In the genomic region with DNA sequence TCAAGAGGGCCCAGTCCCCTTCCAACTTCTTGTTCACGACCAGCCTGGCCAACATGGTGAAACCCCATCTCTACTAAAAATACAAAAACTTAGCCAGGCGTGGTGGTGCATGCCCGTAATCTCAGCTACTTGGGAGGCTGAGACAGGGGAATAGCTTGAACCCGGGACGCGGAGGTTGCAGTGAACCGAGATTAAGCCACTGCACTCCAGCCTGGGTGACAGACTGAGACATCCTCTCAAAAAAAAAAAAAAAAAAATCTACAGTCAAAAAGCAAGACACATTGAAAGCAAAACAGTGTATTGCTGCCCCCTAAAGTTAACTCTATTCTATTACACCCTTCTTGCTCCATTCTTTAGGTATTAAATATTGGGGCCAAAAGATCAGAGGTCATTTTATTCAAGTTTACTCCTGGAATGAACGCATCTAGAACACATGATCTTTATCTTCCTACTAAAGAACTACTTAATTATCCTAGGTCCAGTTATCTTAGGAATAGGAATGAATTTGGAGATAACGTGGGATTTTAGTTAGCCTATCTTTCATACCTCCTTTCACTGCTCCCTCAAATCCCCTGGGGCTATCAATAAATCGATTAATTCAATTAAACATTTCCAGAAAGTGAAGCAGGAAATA, we compare ENCODE assay signal across 1 cellular context.
TF ChIP-seq lines count a peak whose summit lies in the region.

No MANE protein-coding gene starts in this region.

TF ChIP-seq in HepG2, 621 proteins besides CTCF, POLR2A, EP300 and RAD21 (continued from another document):
- no peak for TF ChIP-seq REPIN1 (CRISPR knock-in tag; IDR thresholded peaks at IDR 0.05; ENCODE audit: borderline replicate concordance, low read depth)
- no peak for TF ChIP-seq ZFP90 (CRISPR knock-in tag; IDR thresholded peaks at IDR 0.05; ENCODE audit: borderline replicate concordance)
- no peak for TF ChIP-seq RFXAP (CRISPR knock-in tag; IDR thresholded peaks at IDR 0.05; ENCODE audit: borderline replicate concordance)
- no peak for TF ChIP-seq FOXP1 (IDR thresholded peaks at IDR 0.05)
- no peak for TF ChIP-seq FOXP1 (CRISPR knock-in tag; IDR thresholded peaks at IDR 0.05)
- no peak for TF ChIP-seq SRF (IDR thresholded peaks at IDR 0.05; ENCODE audit: low read depth, low read length)
- peak; percentile 95 for TF ChIP-seq ZNF362 (CRISPR knock-in tag; IDR thresholded peaks at IDR 0.05; ENCODE audit: borderline replicate concordance)
- TF ChIP-seq ZNF235 (CRISPR knock-in tag; IDR thresholded peaks at IDR 0.05; ENCODE audit: borderline replicate concordance): no peak
- no peak for TF ChIP-seq ZNF777 (CRISPR knock-in tag; IDR thresholded peaks at IDR 0.05)
- TF ChIP-seq ZNF546 (CRISPR knock-in tag; conservative IDR thresholded peaks at IDR 0.05): no peak
- peak; percentile 46; the same call in 1 of the 2 replicates for TF ChIP-seq KAT2B (IDR thresholded peaks at IDR 0.05; ENCODE audit: borderline replicate concordance, low read depth, low read length)
- TF ChIP-seq THYN1 (CRISPR knock-in tag; IDR thresholded peaks at IDR 0.05; ENCODE audit: borderline replicate concordance, low read depth): no peak
- TF ChIP-seq FOXO1 (CRISPR knock-in tag; IDR thresholded peaks at IDR 0.05): no peak
- TF ChIP-seq, protein P1, sequence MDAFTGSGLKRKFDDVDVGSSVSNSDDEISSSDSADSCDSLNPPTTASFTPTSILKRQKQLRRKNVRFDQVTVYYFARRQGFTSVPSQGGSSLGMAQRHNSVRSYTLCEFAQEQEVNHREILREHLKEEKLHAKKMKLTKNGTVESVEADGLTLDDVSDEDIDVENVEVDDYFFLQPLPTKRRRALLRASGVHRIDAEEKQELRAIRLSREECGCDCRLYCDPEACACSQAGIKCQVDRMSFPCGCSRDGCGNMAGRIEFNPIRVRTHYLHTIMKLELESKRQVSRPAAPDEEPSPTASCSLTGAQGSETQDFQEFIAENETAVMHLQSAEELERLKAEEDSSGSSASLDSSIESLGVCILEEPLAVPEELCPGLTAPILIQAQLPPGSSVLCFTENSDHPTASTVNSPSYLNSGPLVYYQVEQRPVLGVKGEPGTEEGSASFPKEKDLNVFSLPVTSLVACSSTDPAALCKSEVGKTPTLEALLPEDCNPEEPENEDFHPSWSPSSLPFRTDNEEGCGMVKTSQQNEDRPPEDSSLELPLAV (CRISPR knock-in tag; conservative IDR thresholded peaks at IDR 0.05; ENCODE audit: low read depth): no peak
- no peak for TF ChIP-seq ZNF256 (CRISPR knock-in tag; conservative IDR thresholded peaks at IDR 0.05)
- TF ChIP-seq, protein P2, sequence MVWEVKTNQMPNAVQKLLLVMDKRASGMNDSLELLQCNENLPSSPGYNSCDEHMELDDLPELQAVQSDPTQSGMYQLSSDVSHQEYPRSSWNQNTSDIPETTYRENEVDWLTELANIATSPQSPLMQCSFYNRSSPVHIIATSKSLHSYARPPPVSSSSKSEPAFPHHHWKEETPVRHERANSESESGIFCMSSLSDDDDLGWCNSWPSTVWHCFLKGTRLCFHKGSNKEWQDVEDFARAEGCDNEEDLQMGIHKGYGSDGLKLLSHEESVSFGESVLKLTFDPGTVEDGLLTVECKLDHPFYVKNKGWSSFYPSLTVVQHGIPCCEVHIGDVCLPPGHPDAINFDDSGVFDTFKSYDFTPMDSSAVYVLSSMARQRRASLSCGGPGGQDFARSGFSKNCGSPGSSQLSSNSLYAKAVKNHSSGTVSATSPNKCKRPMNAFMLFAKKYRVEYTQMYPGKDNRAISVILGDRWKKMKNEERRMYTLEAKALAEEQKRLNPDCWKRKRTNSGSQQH (CRISPR knock-in tag; IDR thresholded peaks at IDR 0.05; ENCODE audit: low read depth): no peak
- no peak for TF ChIP-seq ZNF33A (CRISPR knock-in tag; IDR thresholded peaks at IDR 0.05; ENCODE audit: borderline replicate concordance)
- peak; percentile 55 for TF ChIP-seq ZNF770 (CRISPR knock-in tag; IDR thresholded peaks at IDR 0.05)
- no peak for TF ChIP-seq NCOA5 (CRISPR knock-in tag; IDR thresholded peaks at IDR 0.05)
- TF ChIP-seq SAP130 (CRISPR knock-in tag; IDR thresholded peaks at IDR 0.05; ENCODE audit: low read depth): peak; percentile 49; the same call in 1 of the 2 replicates
- TF ChIP-seq ZBTB4 (CRISPR knock-in tag; IDR thresholded peaks at IDR 0.05; ENCODE audit: borderline replicate concordance): no peak
- TF ChIP-seq NPAS2 (CRISPR knock-in tag; IDR thresholded peaks at IDR 0.05; ENCODE audit: borderline replicate concordance): no peak
- no peak for TF ChIP-seq KDM6A (CRISPR knock-in tag; IDR thresholded peaks at IDR 0.05; ENCODE audit: low read depth)
- TF ChIP-seq, protein P3, sequence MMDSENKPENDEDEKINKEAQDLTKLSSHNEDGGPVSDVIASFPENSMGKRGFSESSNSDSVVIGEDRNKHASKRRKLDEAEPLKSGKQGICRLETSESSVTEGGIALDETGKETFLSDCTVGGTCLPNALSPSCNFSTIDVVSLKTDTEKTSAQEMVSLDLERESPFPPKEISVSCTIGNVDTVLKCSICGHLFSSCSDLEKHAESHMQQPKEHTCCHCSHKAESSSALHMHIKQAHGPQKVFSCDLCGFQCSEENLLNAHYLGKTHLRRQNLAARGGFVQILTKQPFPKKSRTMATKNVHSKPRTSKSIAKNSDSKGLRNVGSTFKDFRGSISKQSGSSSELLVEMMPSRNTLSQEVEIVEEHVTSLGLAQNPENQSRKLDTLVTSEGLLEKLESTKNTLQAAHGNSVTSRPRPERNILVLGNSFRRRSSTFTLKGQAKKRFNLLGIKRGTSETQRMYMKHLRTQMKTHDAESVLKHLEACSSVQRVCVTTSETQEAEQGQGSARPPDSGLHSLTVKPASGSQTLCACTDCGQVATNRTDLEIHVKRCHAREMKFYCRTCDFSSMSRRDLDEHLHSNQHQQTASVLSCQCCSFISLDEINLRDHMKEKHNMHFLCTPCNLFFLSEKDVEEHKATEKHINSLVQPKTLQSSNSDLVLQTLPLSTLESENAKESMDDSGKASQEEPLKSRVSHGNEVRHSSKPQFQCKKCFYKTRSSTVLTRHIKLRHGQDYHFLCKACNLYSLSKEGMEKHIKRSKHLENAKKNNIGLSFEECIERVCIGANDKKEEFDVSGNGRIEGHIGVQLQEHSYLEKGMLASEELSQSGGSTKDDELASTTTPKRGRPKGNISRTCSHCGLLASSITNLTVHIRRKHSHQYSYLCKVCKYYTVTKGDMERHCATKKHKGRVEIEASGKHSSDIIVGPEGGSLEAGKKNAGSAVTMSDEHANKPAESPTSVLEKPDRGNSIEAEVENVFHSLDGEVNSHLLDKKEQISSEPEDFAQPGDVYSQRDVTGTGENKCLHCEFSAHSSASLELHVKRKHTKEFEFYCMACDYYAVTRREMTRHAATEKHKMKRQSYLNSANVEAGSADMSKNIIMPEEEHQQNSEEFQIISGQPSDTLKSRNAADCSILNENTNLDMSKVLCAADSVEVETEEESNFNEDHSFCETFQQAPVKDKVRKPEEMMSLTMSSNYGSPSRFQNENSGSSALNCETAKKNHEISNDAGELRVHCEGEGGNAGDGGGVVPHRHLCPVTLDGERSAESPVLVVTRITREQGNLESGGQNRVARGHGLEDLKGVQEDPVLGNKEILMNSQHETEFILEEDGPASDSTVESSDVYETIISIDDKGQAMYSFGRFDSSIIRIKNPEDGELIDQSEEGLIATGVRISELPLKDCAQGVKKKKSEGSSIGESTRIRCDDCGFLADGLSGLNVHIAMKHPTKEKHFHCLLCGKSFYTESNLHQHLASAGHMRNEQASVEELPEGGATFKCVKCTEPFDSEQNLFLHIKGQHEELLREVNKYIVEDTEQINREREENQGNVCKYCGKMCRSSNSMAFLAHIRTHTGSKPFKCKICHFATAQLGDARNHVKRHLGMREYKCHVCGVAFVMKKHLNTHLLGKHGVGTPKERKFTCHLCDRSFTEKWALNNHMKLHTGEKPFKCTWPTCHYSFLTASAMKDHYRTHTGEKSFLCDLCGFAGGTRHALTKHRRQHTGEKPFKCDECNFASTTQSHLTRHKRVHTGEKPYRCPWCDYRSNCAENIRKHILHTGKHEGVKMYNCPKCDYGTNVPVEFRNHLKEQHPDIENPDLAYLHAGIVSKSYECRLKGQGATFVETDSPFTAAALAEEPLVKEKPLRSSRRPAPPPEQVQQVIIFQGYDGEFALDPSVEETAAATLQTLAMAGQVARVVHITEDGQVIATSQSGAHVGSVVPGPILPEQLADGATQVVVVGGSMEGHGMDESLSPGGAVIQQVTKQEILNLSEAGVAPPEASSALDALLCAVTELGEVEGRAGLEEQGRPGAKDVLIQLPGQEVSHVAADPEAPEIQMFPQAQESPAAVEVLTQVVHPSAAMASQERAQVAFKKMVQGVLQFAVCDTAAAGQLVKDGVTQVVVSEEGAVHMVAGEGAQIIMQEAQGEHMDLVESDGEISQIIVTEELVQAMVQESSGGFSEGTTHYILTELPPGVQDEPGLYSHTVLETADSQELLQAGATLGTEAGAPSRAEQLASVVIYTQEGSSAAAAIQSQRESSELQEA (CRISPR knock-in tag; IDR thresholded peaks at IDR 0.05; ENCODE audit: not compliant biosample characterization): no peak
- TF ChIP-seq ZNF75D (CRISPR knock-in tag; IDR thresholded peaks at IDR 0.05; ENCODE audit: borderline replicate concordance): no peak
- no peak for TF ChIP-seq RBFOX2 (IDR thresholded peaks at IDR 0.05; ENCODE audit: low read depth, low read length)
- TF ChIP-seq TRIM24 (CRISPR knock-in tag; IDR thresholded peaks at IDR 0.05): no peak
- no peak for TF ChIP-seq ZNF644 (CRISPR knock-in tag; IDR thresholded peaks at IDR 0.05; ENCODE audit: low read depth)
- TF ChIP-seq, protein P4, sequence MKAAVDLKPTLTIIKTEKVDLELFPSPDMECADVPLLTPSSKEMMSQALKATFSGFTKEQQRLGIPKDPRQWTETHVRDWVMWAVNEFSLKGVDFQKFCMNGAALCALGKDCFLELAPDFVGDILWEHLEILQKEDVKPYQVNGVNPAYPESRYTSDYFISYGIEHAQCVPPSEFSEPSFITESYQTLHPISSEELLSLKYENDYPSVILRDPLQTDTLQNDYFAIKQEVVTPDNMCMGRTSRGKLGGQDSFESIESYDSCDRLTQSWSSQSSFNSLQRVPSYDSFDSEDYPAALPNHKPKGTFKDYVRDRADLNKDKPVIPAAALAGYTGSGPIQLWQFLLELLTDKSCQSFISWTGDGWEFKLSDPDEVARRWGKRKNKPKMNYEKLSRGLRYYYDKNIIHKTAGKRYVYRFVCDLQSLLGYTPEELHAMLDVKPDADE (CRISPR knock-in tag; IDR thresholded peaks at IDR 0.05): no peak
- TF ChIP-seq, protein P5, sequence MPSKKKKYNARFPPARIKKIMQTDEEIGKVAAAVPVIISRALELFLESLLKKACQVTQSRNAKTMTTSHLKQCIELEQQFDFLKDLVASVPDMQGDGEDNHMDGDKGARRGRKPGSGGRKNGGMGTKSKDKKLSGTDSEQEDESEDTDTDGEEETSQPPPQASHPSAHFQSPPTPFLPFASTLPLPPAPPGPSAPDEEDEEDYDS (CRISPR knock-in tag; IDR thresholded peaks at IDR 0.05): no peak
- no peak for TF ChIP-seq CCDC6 (CRISPR knock-in tag; IDR thresholded peaks at IDR 0.05)
- TF ChIP-seq ZNF616 (CRISPR knock-in tag; IDR thresholded peaks at IDR 0.05; ENCODE audit: low read depth): no peak
- TF ChIP-seq ZNF12 (CRISPR knock-in tag; IDR thresholded peaks at IDR 0.05): no peak
